ENCODE assay signal across 32 cellular contexts in the genomic region with DNA sequence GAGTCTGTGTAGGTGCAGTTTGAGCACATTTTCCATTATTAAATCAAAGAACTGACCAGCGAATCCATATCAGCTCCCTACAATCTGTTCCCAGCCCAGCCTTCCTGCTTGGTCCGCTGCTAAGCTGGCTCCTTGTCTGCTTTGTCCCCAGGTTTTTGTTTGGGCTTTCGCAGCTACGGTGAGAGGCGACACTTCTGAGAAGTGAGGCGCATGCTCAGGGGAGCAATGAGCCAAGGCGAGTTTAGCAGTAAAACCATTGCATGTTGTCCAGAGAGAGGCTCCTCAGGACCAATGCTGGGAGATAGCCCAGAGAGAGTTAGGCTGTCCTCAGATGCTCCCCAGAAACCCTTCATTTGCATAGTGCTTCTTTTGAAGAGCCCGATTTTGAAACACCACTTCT.
"Had no signal": no experiment of that assay in that cellular context is flagged by ENCODE, and none has a peak within 500 bp of the region (broad histone marks: within the 10 kb centered on the region; RNA-seq: fewer than 3 reads in every experiment).

No MANE protein-coding gene starts in this region.

- DNase-seq: activated CD4-positive, alpha-beta T cell treated with anti-CD3 and anti-CD28 coated beads, Interleukin-2, amount 10 ng/mL, durations not matched to agents 24 days and 14 days; activated CD4-positive, alpha-beta T cell treated with anti-CD3 and anti-CD28 coated beads, Interleukin-2, amount 50 U/mL, for 4 hours; activated CD8-positive, alpha-beta T cell treated with anti-CD3 and anti-CD28 coated beads for 36 hours; activated effector memory CD4-positive, alpha-beta T cell treated with anti-CD3 and anti-CD28 coated beads, Interleukin-2, amount 50 U/mL, for 16 hours; activated naive CD4-positive, alpha-beta T cell; activated naive CD4-positive, alpha-beta T cell treated with anti-CD3 and anti-CD28 coated beads, Interleukin-2, amount 50 U/mL, for 16 hours; activated naive CD8-positive, alpha-beta T cell treated with anti-CD3 and anti-CD28 coated beads, Interleukin-2, amount 10 ng/mL, durations not matched to agents 7 days and 5 days; activated T-cell treated with anti-CD3 and anti-CD28 coated beads, Interleukin-2, amount 50 U/mL, for 1 hour; activated T-cell treated with anti-CD3 and anti-CD28 coated beads, Interleukin-2, amount 50 U/mL, for 72 hours; amygdala; Karpas-422; NCI-H1105; NCI-H1417 treated with DMSO at 0.1 percent for 48 hours; NCI-H187 treated with DMSO at 0.1 percent for 48 hours; NCI-H2081; NCI-H345; NCI-H526; NCI-H748 treated with DMSO at 0.1 percent for 48 hours; NK-92 treated with Interleukin-12 subunit alpha and Interleukin-12 subunit beta, amount 100 ng/mL, for 24 hours; PC-3; Peyer's patch; RPMI8226; SIG-M5; T-helper 1 cell; T-helper 2 cell; T-helper 9 cell; WERI-Rb-1 had no signal

- H3K4me1 ChIP-seq: Peyer's patch had no signal

- H3K4me3 ChIP-seq: ascending aorta, cardiac muscle cell, Peyer's patch had no signal

- H3K27me3 Mint-ChIP-seq: activated naive CD8-positive, alpha-beta T cell treated with anti-CD3 and anti-CD28 coated beads, Interleukin-2, amount 10 ng/mL, durations not matched to agents 7 days and 5 days had no signal

- H3K9me3 Mint-ChIP-seq: activated CD4-positive, alpha-beta T cell treated with anti-CD3 and anti-CD28 coated beads, Interleukin-2, amount 10 ng/mL, durations not matched to agents 24 days and 14 days; activated CD8-positive, alpha-beta T cell treated with anti-CD3 and anti-CD28 coated beads for 36 hours; activated T-cell treated with anti-CD3 and anti-CD28 coated beads, Interleukin-2, amount 50 U/mL, for 72 hours; activated T-helper 17 cell treated with anti-CD3 and anti-CD28 coated beads, Interleukin-2, amount 50 U/mL, for 72 hours; central memory CD8-positive, alpha-beta T cell had no signal

- H3K36me3 ChIP-seq: ascending aorta, cardiac muscle cell, Peyer's patch, WERI-Rb-1 had no signal

- H3K27ac Mint-ChIP-seq: activated CD4-positive, alpha-beta T cell treated with anti-CD3 and anti-CD28 coated beads, Interleukin-2, amount 10 ng/mL, durations not matched to agents 24 days and 14 days; activated CD8-positive, alpha-beta T cell treated with anti-CD3 and anti-CD28 coated beads for 36 hours; activated naive CD8-positive, alpha-beta T cell treated with anti-CD3 and anti-CD28 coated beads, Interleukin-2, amount 10 ng/mL, durations not matched to agents 7 days and 5 days; activated T-cell treated with anti-CD3 and anti-CD28 coated beads, Interleukin-2, amount 50 U/mL, for 72 hours; activated T-helper 17 cell treated with anti-CD3 and anti-CD28 coated beads, Interleukin-2, amount 50 U/mL, for 72 hours had no signal

- H3K4me3 Mint-ChIP-seq: activated CD4-positive, alpha-beta T cell treated with anti-CD3 and anti-CD28 coated beads, Interleukin-2, amount 10 ng/mL, durations not matched to agents 24 days and 14 days; activated CD8-positive, alpha-beta T cell treated with anti-CD3 and anti-CD28 coated beads for 36 hours; activated naive CD8-positive, alpha-beta T cell treated with anti-CD3 and anti-CD28 coated beads, Interleukin-2, amount 10 ng/mL, durations not matched to agents 7 days and 5 days; activated T-cell treated with anti-CD3 and anti-CD28 coated beads, Interleukin-2, amount 50 U/mL, for 72 hours; activated T-helper 17 cell treated with anti-CD3 and anti-CD28 coated beads, Interleukin-2, amount 50 U/mL, for 72 hours; central memory CD8-positive, alpha-beta T cell had no signal

- ATAC-seq: activated CD8-positive, alpha-beta T cell treated with anti-CD3 and anti-CD28 coated beads for 36 hours; activated T-cell treated with anti-CD3 and anti-CD28 coated beads, Interleukin-2, amount 50 U/mL, for 72 hours; activated T-helper 17 cell treated with anti-CD3 and anti-CD28 coated beads, Interleukin-2, amount 50 U/mL, for 72 hours; PC-3; SK-N-SH treated with all-trans-retinoic acid at 6 μM for 48 hours had no signal

- H3K27me3 ChIP-seq: ascending aorta, cardiac muscle cell, Peyer's patch had no signal

- H3K36me3 Mint-ChIP-seq: activated naive CD8-positive, alpha-beta T cell treated with anti-CD3 and anti-CD28 coated beads, Interleukin-2, amount 10 ng/mL, durations not matched to agents 7 days and 5 days had no signal

- H3K27ac ChIP-seq: ascending aorta, cardiac muscle cell, Peyer's patch, WERI-Rb-1 had no signal

- H3K9me3 ChIP-seq: ascending aorta, Peyer's patch had no signal

- H3K4me1 Mint-ChIP-seq: activated CD4-positive, alpha-beta T cell treated with anti-CD3 and anti-CD28 coated beads, Interleukin-2, amount 10 ng/mL, durations not matched to agents 24 days and 14 days; activated naive CD8-positive, alpha-beta T cell treated with anti-CD3 and anti-CD28 coated beads, Interleukin-2, amount 10 ng/mL, durations not matched to agents 7 days and 5 days had no signal
